ENCODE assay signal across 22 cellular contexts in the genomic region with DNA sequence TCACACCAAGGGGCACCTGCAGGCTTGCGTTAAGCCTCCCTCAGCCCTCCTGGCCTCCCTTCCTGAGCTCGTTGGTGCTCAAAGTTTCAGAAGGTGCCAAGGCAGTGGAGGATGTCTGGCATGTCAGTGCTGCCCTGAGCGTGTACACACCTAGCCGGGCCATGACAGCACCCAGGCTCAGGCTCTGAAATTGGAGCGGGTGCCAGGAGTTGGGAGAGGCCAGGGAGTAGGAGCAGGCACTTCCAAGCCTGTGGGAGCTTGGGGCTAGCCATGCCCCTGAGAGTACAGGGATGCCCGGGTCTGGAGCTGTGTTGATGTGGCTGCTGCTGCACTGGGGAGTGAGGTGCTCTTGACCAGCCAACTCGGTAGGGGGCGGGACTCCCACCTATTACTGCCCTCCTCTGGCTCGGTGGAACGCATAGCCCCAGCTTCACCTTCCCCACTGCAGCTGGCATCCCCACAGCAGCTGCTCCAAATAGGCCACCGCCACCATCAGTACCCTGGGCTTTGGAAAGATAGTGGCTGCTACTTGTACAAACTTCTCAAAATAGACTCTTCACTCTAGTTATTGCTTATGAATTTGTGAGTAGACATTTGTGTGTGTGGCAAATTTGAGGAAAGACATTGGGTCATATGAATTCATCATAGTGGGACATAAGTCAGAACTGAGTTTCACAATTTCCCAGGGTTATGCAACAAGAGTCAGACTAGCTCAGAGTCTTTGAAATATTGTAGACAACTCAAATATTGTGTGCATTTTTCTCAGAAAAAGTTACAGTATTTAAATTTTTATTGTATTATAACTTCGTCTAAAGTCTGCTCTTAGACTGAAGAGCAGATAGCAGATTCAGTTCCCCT. TPM values are rescaled to one million over a fixed set of nuclear protein-coding genes. Genes with fewer than 3 reads are reported as not detected.
DNase-seq lines count a peak whose midpoint lies in the region; ATAC-seq and TF ChIP-seq lines count a peak whose summit lies in the region.
"Had no signal": no experiment of that assay in that cellular context is flagged by ENCODE, and none has a peak within 500 bp of the region (broad histone marks: within the 10 kb centered on the region; RNA-seq: fewer than 3 reads in every experiment).

No MANE protein-coding gene starts in this region.

- H3K4me2 ChIP-seq in MM.1S (ENCODE audit: low read depth, low read length), result no peak overlapping the region

- no peak for TF ChIP-seq CTCF in epithelial cell of esophagus (IDR thresholded peaks at IDR 0.05; ENCODE audit: insufficient read depth, low read depth, low read length, missing control alignments)
- TF ChIP-seq CTCF in MM.1S (IDR thresholded peaks at IDR 0.05; ENCODE audit: low read length), result no peak

- H3K4me1 ChIP-seq in MM.1S (ENCODE audit: low read length), result no peaks in the 10 kb centered on the region

- H3K36me3 ChIP-seq in MM.1S (replicated peaks; ENCODE audit: insufficient read depth, low read length), result no peaks in the 10 kb centered on the region
- H3K36me3 ChIP-seq: WERI-Rb-1 had no signal

- ATAC-seq in HG02588 (IDR thresholded peaks at IDR 0.05; ENCODE audit: unreplicated experiment), result no peak

- no peaks in the 10 kb centered on the region for H3K9me3 ChIP-seq in MM.1S (replicated peaks; ENCODE audit: insufficient read depth, low read length)

- H4K20me1 ChIP-seq in MM.1S (ENCODE audit: insufficient read depth, low read length), result no peaks in the 10 kb centered on the region

- no peak overlapping the region for H3K9ac ChIP-seq in MM.1S (ENCODE audit: low read length)

- no peaks in the 10 kb centered on the region for H3K9me2 ChIP-seq in MM.1S (replicated peaks; ENCODE audit: insufficient read depth, low read length)

- no peak overlapping the region for H3K27ac ChIP-seq in MM.1S (ENCODE audit: low read length)
- H3K27ac ChIP-seq: RWPE1, WERI-Rb-1 had no signal

- H3K4me3 ChIP-seq in epithelial cell of esophagus (ENCODE audit: low read length) (no peak overlapping the region), MM.1S (ENCODE audit: low read length) (no peak overlapping the region)

- H3K79me2 ChIP-seq in MM.1S (ENCODE audit: low read length), result no peaks in the 10 kb centered on the region

- no peak overlapping the region for H2AFZ ChIP-seq in MM.1S (ENCODE audit: low read length)

- no peaks in the 10 kb centered on the region for H3K27me3 ChIP-seq in MM.1S (replicated peaks; ENCODE audit: insufficient read depth, low read length)

- H3F3A ChIP-seq in MM.1S (ENCODE audit: insufficient read depth, low read length), result no peaks in the 10 kb centered on the region

- DNase-seq in AML-193 (lab: John Stamatoyannopoulos, UW), result peak; percentile 62 to 78
- DNase-seq in MV-4-11 (lab: John Stamatoyannopoulos, UW), result peak; percentile 91
- peak; percentile 82 for DNase-seq in epithelial cell of esophagus (ENCODE audit: low read depth)
- DNase-seq in myocyte (ENCODE audit: low read depth), result peak; percentile 27
- DNase-seq in GM03348 (ENCODE audit: low spot score), result no peak
- DNase-seq in kidney glomerular epithelial cell (lab: John Stamatoyannopoulos, UW), result no peak
- no peak for DNase-seq in MM.1S
- DNase-seq: activated effector memory CD4-positive, alpha-beta T cell treated with Interleukin-2 at 50 U/mL for 16 hours; CD8-positive, alpha-beta memory T cell; DMS79 treated with DMSO at 0.1 percent for 48 hours; GOT3; KG1; NCI-H1417; NCI-H2171 treated with DMSO at 0.1 percent for 48 hours; NCI-H82; nephron progenitor cell; stimulated activated naive CD4-positive, alpha-beta T cell; WERI-Rb-1 had no signal

RNA-seq across cellular contexts. Expression of a gene that starts 6.8 kb away (rescaled TPM):
- total RNA-seq in myocyte, result 0.31 and 0.32 TPM in 2 replicates
- 0.06 TPM for polyA plus RNA-seq in myocyte (2012)
- total RNA-seq: activated CD8-positive, alpha-beta memory T cell treated with anti-CD3 and anti-CD28 coated beads for 36 hours; CD8-positive, alpha-beta memory T cell; pulmonary artery endothelial cell had no signal
- polyA plus RNA-seq: CD8-positive, alpha-beta memory T cell had no signal

RNA-seq across cellular contexts. Expression of a gene that starts 34.1 kb away (rescaled TPM):
- 126 and 129 TPM in 2 replicates for total RNA-seq in myocyte
- polyA plus RNA-seq in myocyte (2012), result 43.7 TPM

Comparison
In these comparisons a context has a peak if more than half of its experiments do, and no peak if none do; other contexts are left out.
1. DNase-seq: peak in AML-193 (2 of 2), MV-4-11 (single experiment), epithelial cell of esophagus (single experiment) and myocyte (single experiment); none in GM03348 (single experiment), kidney glomerular epithelial cell (single experiment) and MM.1S (single experiment).